11 cellular contexts compared by ENCODE assay signal in the genomic region with DNA sequence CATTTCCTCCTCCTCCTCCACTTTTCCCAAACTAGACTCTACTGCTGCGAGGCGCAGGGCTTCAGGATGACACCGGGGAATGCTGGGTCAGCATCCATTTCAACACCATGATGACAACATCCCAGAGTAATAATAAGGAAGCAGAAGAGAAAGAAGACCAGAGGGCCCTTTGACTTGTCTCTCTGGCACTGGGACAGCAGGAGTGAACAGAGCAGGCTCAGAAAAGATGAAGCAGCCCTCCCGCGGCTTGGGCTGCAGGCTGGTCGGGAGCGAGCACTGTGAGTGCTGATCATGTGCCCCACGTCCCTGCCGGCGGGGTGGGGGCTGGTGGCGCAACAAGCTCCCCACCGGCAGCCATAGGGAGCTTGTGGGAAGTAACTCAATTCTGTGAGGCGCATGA. TPM values are rescaled to one million over a fixed set of nuclear protein-coding genes. Genes with fewer than 3 reads are reported as not detected.
DNase-seq lines count a peak whose midpoint lies in the region; ATAC-seq, FAIRE-seq and TF ChIP-seq lines count a peak whose summit lies in the region.
"Had no signal": no experiment of that assay in that cellular context is flagged by ENCODE, and none has a peak within 500 bp of the region (broad histone marks: within the 10 kb centered on the region; RNA-seq: fewer than 3 reads in every experiment).

No MANE protein-coding gene starts in this region.

- TF ChIP-seq EP300 in A549 (IDR thresholded peaks at IDR 0.05): no peak

- H3K4me3 ChIP-seq in A549 (no peak overlapping the region), fibroblast of pulmonary artery (replicated peaks; ENCODE audit: low read depth, low read length) (peak overlapping the region; percentile 14)

- H3K27ac ChIP-seq in A549: no peak overlapping the region

- peaks cover 57% of the 10 kb centered on the region for H3K4me1 Mint-ChIP-seq in T-helper 17 cell
- H3K4me1 Mint-ChIP-seq in nephron progenitor cell: peaks cover 95% of the 10 kb centered on the region

- H3K4me1 ChIP-seq in A549: no peaks in the 10 kb centered on the region

- H3K9me3 Mint-ChIP-seq in nephron progenitor cell: no peaks in the 10 kb centered on the region

- TF ChIP-seq RAD21 in A549 (conservative IDR thresholded peaks at IDR 0.05 in 1 of 2, IDR thresholded peaks at IDR 0.05 in 1 of 2): no peak

- peak overlapping the region; percentile 97 for H3K27ac Mint-ChIP-seq in T-helper 17 cell
- peak overlapping the region; percentile 99 for H3K27ac Mint-ChIP-seq in nephron progenitor cell

- TF ChIP-seq CTCF in A549 (IDR thresholded peaks at IDR 0.05): no peak
- no peak for TF ChIP-seq CTCF in fibroblast of pulmonary artery (IDR thresholded peaks at IDR 0.05; ENCODE audit: low read length, missing control alignments)
- TF ChIP-seq CTCF in nephron progenitor cell (IDR thresholded peaks at IDR 0.05): no peak

- peak overlapping the region; percentile 33 for H3K4me3 Mint-ChIP-seq in T-helper 17 cell
- peak overlapping the region; percentile 63 for H3K4me3 Mint-ChIP-seq in nephron progenitor cell

- 89% methylated on average over 10 of the region's 13 CpGs for WGBS in A549 (ENCODE audit: missing lambda C conversion rate)

- H3K36me3 Mint-ChIP-seq in T-helper 17 cell (ENCODE audit: low read depth): no peaks in the 10 kb centered on the region
- H3K36me3 Mint-ChIP-seq in nephron progenitor cell (ENCODE audit: low read depth): peaks cover 16% of the 10 kb centered on the region

- no peaks in the 10 kb centered on the region for H3K9me3 ChIP-seq in A549
- no peaks in the 10 kb centered on the region for H3K9me3 ChIP-seq in T-helper 17 cell (ENCODE audit: control insufficient read depth, low read length, poor library complexity, severe bottlenecking)

- no peak for ATAC-seq in A549
- no peak for ATAC-seq in T-helper 17 cell

- CTCF ChIA-PET in A549 (lab: Yijun Ruan, JAX): interaction anchor here (9.0 kb wide), 1 partner anchor 20 kb away, joined by 47 read pairs; no protein-coding TSS in a partner anchor

- TF ChIP-seq POLR2A in A549 (IDR thresholded peaks at IDR 0.05; ENCODE audit: low read length): no peak
- no peak for TF ChIP-seq POLR2A in H54 (IDR thresholded peaks at IDR 0.05; ENCODE audit: low read depth, low read length)

- H3K4me2 ChIP-seq in A549: no peak overlapping the region

- DNase-seq in A549 (ENCODE audit: low read depth in 1 of 2, low spot score in 1 of 2): no peak
- no peak for DNase-seq in T-helper 17 cell
- DNase-seq in fibroblast of pulmonary artery (ENCODE audit: low read depth): peak; percentile 84
- DNase-seq in nephron progenitor cell: no peak
- no peak for DNase-seq in HPDE6-E6E7 (ENCODE audit: extremely low spot score)
- DNase-seq in RCC 7860 (ENCODE audit: low spot score): no peak
- no peak for DNase-seq in H54 (ENCODE audit: insufficient read length, low spot score)
- DNase-seq in HT-29 (ENCODE audit: low spot score): no peak
- DNase-seq: Calu3, NCI-H1092 had no signal

- H3K27me3 Mint-ChIP-seq in T-helper 17 cell (no peaks in the 10 kb centered on the region), nephron progenitor cell (ENCODE audit: low read depth, poor library complexity) (no peaks in the 10 kb centered on the region)

- no peak for FAIRE-seq in A549 (lab: Jason Lieb, UNC)
- FAIRE-seq in RCC 7860 (lab: Jason Lieb, UNC): no peak
- FAIRE-seq in H54 (lab: Jason Lieb, UNC): no peak
- FAIRE-seq: islet of Langerhans had no signal

- POLR2A ChIA-PET in A549 (lab: Yijun Ruan, JAX): no interaction called here

TF ChIP-seq in A549, 52 proteins besides CTCF, POLR2A, EP300 and RAD21:
- TF ChIP-seq MAZ (IDR thresholded peaks at IDR 0.05; ENCODE audit: borderline replicate concordance, low read depth, low read length): no peak
- TF ChIP-seq MAFK (IDR thresholded peaks at IDR 0.05; ENCODE audit: partially characterized antibody): peak; percentile 23
TF ChIP-seq in A549: peak in this region for 1.

RNA-seq across cellular contexts. Expression of a gene that starts 30.5 kb away (rescaled TPM):
- polyA plus RNA-seq in A549 (2011; rRNA removed) (39.2 and 43.3 TPM in 2 replicates), A549 (2017; fragmentation: RNase III; extraction: RNeasy Plus Mini Kit Qiagen cat#74134 plus additional on column Dnase treatment) (48.0 to 54.7 TPM (median 53.5 TPM) in 3 replicates)
- polyA plus RNA-seq in A549 (2012; cell fraction: cytosol; rRNA removed): 89.0 and 96.0 TPM in 2 replicates
- 108 and 164 TPM in 2 replicates for polyA plus RNA-seq in A549 (2012; cell fraction: nucleus; rRNA removed)
- 37.9 and 48.2 TPM in 2 replicates for polyA minus RNA-seq in A549 (2011; rRNA and poly(A)+ RNA removed)
- total RNA-seq in T-helper 17 cell: 10 to 100 TPM; 76.8 to 86.9 TPM
- total RNA-seq in HT-29 (2014; rRNA removed; shearing (Covaris generic)): 62.1 and 79.3 TPM in 2 replicates

RNA-seq across cellular contexts. Expression of a gene that starts 33.4 kb away (rescaled TPM):
- polyA plus RNA-seq in A549 (2011; rRNA removed): 1.2 and 1.4 TPM in 2 replicates
- polyA plus RNA-seq in A549 (2012; cell fraction: cytosol; rRNA removed): 1.3 and 1.7 TPM in 2 replicates
- 9.3 and 9.4 TPM in 2 replicates for polyA plus RNA-seq in A549 (2012; cell fraction: nucleus; rRNA removed)
- 1.5 to 2.0 TPM (median 1.7 TPM) in 3 replicates for polyA plus RNA-seq in A549 (2017; fragmentation: RNase III; extraction: RNeasy Plus Mini Kit Qiagen cat#74134 plus additional on column Dnase treatment)
- 0.50 and 0.97 TPM in 2 replicates for polyA minus RNA-seq in A549 (2011; rRNA and poly(A)+ RNA removed)
- total RNA-seq in T-helper 17 cell: 10 to 100 TPM; 41.0 to 47.1 TPM
- total RNA-seq in HT-29 (2014; rRNA removed; shearing (Covaris generic)): 13.9 and 20.1 TPM in 2 replicates

RNA-seq across cellular contexts. Expression of a gene that starts 42.8 kb away (rescaled TPM):
- polyA plus RNA-seq in A549 (2011; rRNA removed) (1.1 and 1.5 TPM in 2 replicates), A549 (2017; fragmentation: RNase III; extraction: RNeasy Plus Mini Kit Qiagen cat#74134 plus additional on column Dnase treatment) (0.79 to 1.6 TPM (median 1.4 TPM) in 3 replicates)
- 0.73 and 1.0 TPM in 2 replicates for polyA plus RNA-seq in A549 (2012; cell fraction: cytosol; rRNA removed)
- polyA plus RNA-seq in A549 (2012; cell fraction: nucleus; rRNA removed): 3.3 and 3.7 TPM in 2 replicates
- 1.1 and 1.2 TPM in 2 replicates for polyA minus RNA-seq in A549 (2011; rRNA and poly(A)+ RNA removed)
- 10 to 100 TPM; 24.6 TPM for total RNA-seq in T-helper 17 cell
- total RNA-seq in HT-29 (2014; rRNA removed; shearing (Covaris generic)): 3.5 and 6.0 TPM in 2 replicates

RNA-seq across cellular contexts. Expression of a gene that starts 43.8 kb away (rescaled TPM):
- polyA plus RNA-seq in A549 (2011; rRNA removed): 75.0 and 98.5 TPM in 2 replicates
- 546 and 604 TPM in 2 replicates for polyA plus RNA-seq in A549 (2012; cell fraction: cytosol; rRNA removed)
- 406 and 515 TPM in 2 replicates for polyA plus RNA-seq in A549 (2012; cell fraction: nucleus; rRNA removed)
- 170 to 173 TPM (median 171 TPM) in 3 replicates for polyA plus RNA-seq in A549 (2017; fragmentation: RNase III; extraction: RNeasy Plus Mini Kit Qiagen cat#74134 plus additional on column Dnase treatment)
- polyA minus RNA-seq in A549 (2011; rRNA and poly(A)+ RNA removed): 8.8 and 13.7 TPM in 2 replicates
- 100 to 1,000 TPM; 102 to 108 TPM for total RNA-seq in T-helper 17 cell
- 265 and 313 TPM in 2 replicates for total RNA-seq in HT-29 (2014; rRNA removed; shearing (Covaris generic))
